8 cellular contexts compared by ENCODE assay signal in genomic region chr1:9101510-9102146, GRCh38. TPM values are rescaled to one million over a fixed set of nuclear protein-coding genes. Genes with fewer than 3 reads are reported as not detected.
DNase-seq lines count a peak whose midpoint lies in the region; ATAC-seq and TF ChIP-seq lines count a peak whose summit lies in the region.

No MANE protein-coding gene starts in this region.

- H3K4me3 Mint-ChIP-seq in WTC11 (no peak overlapping the region), glutamatergic neuron (ENCODE audit: unreplicated experiment) (no peak overlapping the region)

- CTCF ChIA-PET in WTC11 (lab: Charles Lee), result interaction anchor here (0.6 to 5.0 kb wide), 35 partner anchors 10 to 253 kb away, joined by 3 to 59 read pairs (median 4); partner anchors contain the start of gene GPR157

- H3K27ac Mint-ChIP-seq in WTC11 (no peak overlapping the region), glutamatergic neuron (ENCODE audit: unreplicated experiment) (no peak overlapping the region)

- H3K4me3 ChIP-seq in prostate gland, result no peak overlapping the region

- peak; percentile 91 for TF ChIP-seq CTCF in GM10266 (IDR thresholded peaks at IDR 0.05; ENCODE audit: control insufficient read depth, insufficient read depth, low read depth, missing control alignments)
- peak; percentile 50; the same call in 1 of the 2 replicates for TF ChIP-seq CTCF in WTC11 (IDR thresholded peaks at IDR 0.05)
- peak; percentile 44 for TF ChIP-seq CTCF in glutamatergic neuron (IDR thresholded peaks at IDR 0.05; ENCODE audit: partially characterized antibody, unreplicated experiment)
- peak in 3 of 4 experiments; percentile 72 to 76 (median 74) for TF ChIP-seq CTCF in prostate gland (IDR thresholded peaks at IDR 0.05)

- intact Hi-C loops in prostate gland (cut with DNase I), result loop anchor here (5.0 kb wide), 2 partner anchors 89 to 184 kb away; no protein-coding TSS in a partner anchor

- H3K27me3 Mint-ChIP-seq in WTC11 (ENCODE audit: low read depth) (no peaks in the 10 kb centered on the region; the same call in 1 of the 2 replicates), glutamatergic neuron (ENCODE audit: unreplicated experiment) (peaks cover 4% of the 10 kb centered on the region)

- H3K27ac ChIP-seq in prostate gland, result no peak overlapping the region

- H3K36me3 ChIP-seq in prostate gland, result peaks cover 0 to 12% of the 10 kb centered on the region in 2 donors

- no peaks in the 10 kb centered on the region for H3K4me1 ChIP-seq in prostate gland (replicated peaks)

- peak; percentile 79 for DNase-seq in AG08396 (ENCODE audit: low spot score)
- DNase-seq in GM10266 (ENCODE audit: extremely low spot score), result peak; percentile 77
- peak; percentile 25 to 62 (median 60) for DNase-seq in NCI-H1417 (lab: John Stamatoyannopoulos, UW)
- DNase-seq in WTC11 (ENCODE audit: low spot score), result peak; percentile 68
- DNase-seq in glutamatergic neuron, result peak; percentile 58
- peak; percentile 68 for DNase-seq in prostate gland (ENCODE audit: low spot score)
- no peak for DNase-seq in stimulated activated CD4-positive, alpha-beta T cell treated with anti-CD3 and anti-CD28 coated beads, Interleukin-12 subunit alpha, Interleukin-12 subunit beta, amount 100 ng/mL, for 4 hours

- WGBS in prostate gland, result 49% methylated on average over 4 of the region's 4 CpGs

- ATAC-seq in WTC11, result peak; percentile 96
- ATAC-seq in HG02588 (IDR thresholded peaks at IDR 0.05; ENCODE audit: unreplicated experiment), result no peak

- H3K9me3 ChIP-seq in prostate gland, result no peaks in the 10 kb centered on the region

- TF ChIP-seq POLR2A in prostate gland (IDR thresholded peaks at IDR 0.05), result no peak

- H3K27me3 ChIP-seq in prostate gland (replicated peaks; ENCODE audit: insufficient read depth), result no peaks in the 10 kb centered on the region

- H3K4me1 Mint-ChIP-seq in WTC11 (peaks cover 5% of the 10 kb centered on the region; the same call in 1 of the 2 replicates), glutamatergic neuron (ENCODE audit: low read depth, unreplicated experiment) (no peaks in the 10 kb centered on the region)

- H3K36me3 Mint-ChIP-seq in WTC11 (peaks cover 14% of the 10 kb centered on the region), glutamatergic neuron (ENCODE audit: unreplicated experiment) (peaks cover 7% of the 10 kb centered on the region)

- POLR2A ChIA-PET in WTC11 (lab: Charles Lee), result interaction anchor here (0.7 to 1.4 kb wide), 2 partner anchors 92 to 149 kb away, joined by 4 to 7 read pairs; no protein-coding TSS in a partner anchor

- H3K9me3 Mint-ChIP-seq in WTC11 (peaks cover 15% of the 10 kb centered on the region), glutamatergic neuron (ENCODE audit: unreplicated experiment) (no peaks in the 10 kb centered on the region)

TF ChIP-seq in WTC11, 78 proteins besides CTCF, POLR2A, EP300 and RAD21:
- TF ChIP-seq PRDM15 (CRISPR knock-in tag; IDR thresholded peaks at IDR 0.05), result peak; percentile 83
- TF ChIP-seq ETV6 (CRISPR knock-in tag; IDR thresholded peaks at IDR 0.05), result no peak

RNA-seq across cellular contexts. Expression of gene GPR157, which starts 27.3 kb away (rescaled TPM):
- total RNA-seq in WTC11 (2021) (3.4 to 9.6 TPM (median 6.0 TPM) in 3 replicates), glutamatergic neuron (ENCODE audit: unreplicated experiment) (0.76 TPM), prostate gland (10 to 100 TPM in 1 of 2 donors, 1 to 10 TPM in 1; 5.6 to 10.7 TPM)

RNA-seq across cellular contexts. Expression of gene SLC2A5, which starts 32.2 kb away (rescaled TPM):
- 0.04 to 0.18 TPM (median 0.07 TPM) in 3 replicates for total RNA-seq in WTC11 (2021)
- total RNA-seq in glutamatergic neuron (ENCODE audit: unreplicated experiment), result 0.64 TPM
- 10 to 100 TPM; 25.4 to 55.0 TPM for total RNA-seq in prostate gland

Comparison
In these comparisons a context has a peak if more than half of its experiments do, and no peak if none do; other contexts are left out.
1. RNA of gene SLC2A5, which starts 32.2 kb away (total RNA-seq): 25.4 to 55.0 TPM in prostate gland; 0.64 TPM in glutamatergic neuron (single experiment) and 0.04 to 0.18 TPM in WTC11; every median in the first group is over 10 times any median in the second.
2. Peak in every context shown above with its lines, with median percentiles within 50 percentile points of each other: CTCF ChIP-seq.